1 cellular context compared by ENCODE assay signal in the genomic region with DNA sequence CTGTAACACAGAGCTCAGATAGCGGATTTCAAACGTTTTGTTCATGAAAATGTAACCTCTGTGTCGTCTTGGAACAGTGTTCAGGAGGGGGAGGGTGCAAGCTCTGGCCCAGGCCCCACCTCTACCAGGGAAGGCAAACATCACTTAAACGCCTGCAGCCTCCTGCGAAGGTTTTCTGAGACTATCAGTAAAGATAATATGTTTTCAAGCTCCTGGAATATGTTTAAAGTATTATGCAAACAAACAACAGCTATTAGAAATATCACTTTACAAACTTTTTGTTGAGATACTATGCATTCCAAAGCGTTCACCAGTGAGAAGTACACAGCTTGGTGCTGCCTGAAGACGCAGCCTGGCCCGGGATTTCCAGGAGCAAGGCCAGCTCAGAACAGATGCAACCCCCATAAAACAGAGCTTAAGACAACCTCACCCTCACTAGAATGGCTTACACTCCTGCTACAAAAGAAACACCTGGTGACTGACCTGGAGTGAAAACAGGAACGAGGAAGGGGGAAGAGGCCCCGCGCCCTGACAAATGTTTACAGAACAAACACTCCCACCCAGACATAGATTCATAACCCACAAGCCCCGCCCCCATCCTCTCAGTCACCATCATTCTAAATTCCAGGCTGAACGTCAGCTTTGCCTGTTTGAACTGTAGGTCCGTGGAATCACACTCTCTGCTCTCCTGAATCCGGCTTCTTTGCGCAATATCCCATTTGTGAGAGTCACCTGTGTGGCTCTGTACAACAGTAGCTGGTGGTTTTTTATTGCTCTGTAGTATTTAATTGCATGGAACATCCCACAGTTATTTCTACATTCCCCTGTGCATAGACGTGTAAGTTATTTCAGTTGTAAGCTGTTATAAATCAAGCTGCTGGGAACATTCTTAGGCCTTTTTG.
A peak's percentile ranks its signal among the peaks of the same experiment; 100 is the strongest.
TF ChIP-seq lines count a peak whose summit lies in the region.

No MANE protein-coding gene starts in this region.

TF ChIP-seq in HepG2, 621 proteins besides CTCF, POLR2A, EP300 and RAD21 (continued from another document and continues in another):
- TF ChIP-seq, protein P1, sequence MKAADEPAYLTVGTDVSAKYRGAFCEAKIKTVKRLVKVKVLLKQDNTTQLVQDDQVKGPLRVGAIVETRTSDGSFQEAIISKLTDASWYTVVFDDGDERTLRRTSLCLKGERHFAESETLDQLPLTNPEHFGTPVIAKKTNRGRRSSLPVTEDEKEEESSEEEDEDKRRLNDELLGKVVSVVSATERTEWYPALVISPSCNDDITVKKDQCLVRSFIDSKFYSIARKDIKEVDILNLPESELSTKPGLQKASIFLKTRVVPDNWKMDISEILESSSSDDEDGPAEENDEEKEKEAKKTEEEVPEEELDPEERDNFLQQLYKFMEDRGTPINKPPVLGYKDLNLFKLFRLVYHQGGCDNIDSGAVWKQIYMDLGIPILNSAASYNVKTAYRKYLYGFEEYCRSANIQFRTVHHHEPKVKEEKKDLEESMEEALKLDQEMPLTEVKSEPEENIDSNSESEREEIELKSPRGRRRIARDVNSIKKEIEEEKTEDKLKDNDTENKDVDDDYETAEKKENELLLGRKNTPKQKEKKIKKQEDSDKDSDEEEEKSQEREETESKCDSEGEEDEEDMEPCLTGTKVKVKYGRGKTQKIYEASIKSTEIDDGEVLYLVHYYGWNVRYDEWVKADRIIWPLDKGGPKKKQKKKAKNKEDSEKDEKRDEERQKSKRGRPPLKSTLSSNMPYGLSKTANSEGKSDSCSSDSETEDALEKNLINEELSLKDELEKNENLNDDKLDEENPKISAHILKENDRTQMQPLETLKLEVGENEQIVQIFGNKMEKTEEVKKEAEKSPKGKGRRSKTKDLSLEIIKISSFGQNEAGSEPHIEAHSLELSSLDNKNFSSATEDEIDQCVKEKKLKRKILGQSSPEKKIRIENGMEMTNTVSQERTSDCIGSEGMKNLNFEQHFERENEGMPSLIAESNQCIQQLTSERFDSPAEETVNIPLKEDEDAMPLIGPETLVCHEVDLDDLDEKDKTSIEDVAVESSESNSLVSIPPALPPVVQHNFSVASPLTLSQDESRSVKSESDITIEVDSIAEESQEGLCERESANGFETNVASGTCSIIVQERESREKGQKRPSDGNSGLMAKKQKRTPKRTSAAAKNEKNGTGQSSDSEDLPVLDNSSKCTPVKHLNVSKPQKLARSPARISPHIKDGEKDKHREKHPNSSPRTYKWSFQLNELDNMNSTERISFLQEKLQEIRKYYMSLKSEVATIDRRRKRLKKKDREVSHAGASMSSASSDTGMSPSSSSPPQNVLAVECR (CRISPR knock-in tag; IDR thresholded peaks at IDR 0.05; ENCODE audit: borderline replicate concordance) = peak; percentile 46; the same call in 1 of the 2 replicates
- TF ChIP-seq MEF2D (CRISPR knock-in tag; IDR thresholded peaks at IDR 0.05) (no peak), TP53 (CRISPR knock-in tag; conservative IDR thresholded peaks at IDR 0.05) (0 out of 2 replicates have a peak, but pooled peaks have one; percentile 30), ELF3 (CRISPR knock-in tag; IDR thresholded peaks at IDR 0.05) (peak; percentile 78), SOX5 (CRISPR knock-in tag; IDR thresholded peaks at IDR 0.05; ENCODE audit: borderline replicate concordance) (peak; percentile 17; the same call in 1 of the 2 replicates), MIER2 (CRISPR knock-in tag; IDR thresholded peaks at IDR 0.05) (0 out of 2 replicates have a peak, but pooled peaks have one; percentile 28), ZNF546 (CRISPR knock-in tag; conservative IDR thresholded peaks at IDR 0.05) (no peak), GFI1 (CRISPR knock-in tag; IDR thresholded peaks at IDR 0.05; ENCODE audit: borderline replicate concordance) (peak; percentile 52; the same call in 1 of the 2 replicates), ZFP62 (CRISPR knock-in tag; IDR thresholded peaks at IDR 0.05) (no peak), ZNF501 (CRISPR knock-in tag; IDR thresholded peaks at IDR 0.05) (peak; percentile 71), SP5 (CRISPR knock-in tag; IDR thresholded peaks at IDR 0.05; ENCODE audit: borderline replicate concordance, low read depth) (peak; percentile 89), ERF (CRISPR knock-in tag; IDR thresholded peaks at IDR 0.05) (peak; percentile 36; the same call in 1 of the 2 replicates), FOXC1 (CRISPR knock-in tag; IDR thresholded peaks at IDR 0.05; ENCODE audit: borderline replicate concordance) (no peak), TOE1 (CRISPR knock-in tag; IDR thresholded peaks at IDR 0.05) (0 out of 2 replicates have a peak, but pooled peaks have one; percentile 25), NCOA2 (CRISPR knock-in tag; IDR thresholded peaks at IDR 0.05) (peak; percentile 15; the same call in 1 of the 2 replicates), SAP130 (CRISPR knock-in tag; IDR thresholded peaks at IDR 0.05; ENCODE audit: low read depth) (peak; percentile 86), WIZ (CRISPR knock-in tag; IDR thresholded peaks at IDR 0.05) (no peak)
- TF ChIP-seq, protein P2, sequence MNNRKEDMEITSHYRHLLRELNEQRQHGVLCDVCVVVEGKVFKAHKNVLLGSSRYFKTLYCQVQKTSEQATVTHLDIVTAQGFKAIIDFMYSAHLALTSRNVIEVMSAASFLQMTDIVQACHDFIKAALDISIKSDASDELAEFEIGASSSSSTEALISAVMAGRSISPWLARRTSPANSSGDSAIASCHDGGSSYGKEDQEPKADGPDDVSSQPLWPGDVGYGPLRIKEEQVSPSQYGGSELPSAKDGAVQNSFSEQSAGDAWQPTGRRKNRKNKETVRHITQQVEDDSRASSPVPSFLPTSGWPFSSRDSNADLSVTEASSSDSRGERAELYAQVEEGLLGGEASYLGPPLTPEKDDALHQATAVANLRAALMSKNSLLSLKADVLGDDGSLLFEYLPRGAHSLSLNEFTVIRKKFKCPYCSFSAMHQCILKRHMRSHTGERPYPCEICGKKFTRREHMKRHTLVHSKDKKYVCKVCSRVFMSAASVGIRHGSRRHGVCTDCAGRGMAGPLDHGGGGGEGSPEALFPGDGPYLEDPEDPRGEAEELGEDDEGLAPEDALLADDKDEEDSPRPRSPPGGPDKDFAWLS (CRISPR knock-in tag; IDR thresholded peaks at IDR 0.05; ENCODE audit: borderline replicate concordance) = no peak
- TF ChIP-seq, protein P3, sequence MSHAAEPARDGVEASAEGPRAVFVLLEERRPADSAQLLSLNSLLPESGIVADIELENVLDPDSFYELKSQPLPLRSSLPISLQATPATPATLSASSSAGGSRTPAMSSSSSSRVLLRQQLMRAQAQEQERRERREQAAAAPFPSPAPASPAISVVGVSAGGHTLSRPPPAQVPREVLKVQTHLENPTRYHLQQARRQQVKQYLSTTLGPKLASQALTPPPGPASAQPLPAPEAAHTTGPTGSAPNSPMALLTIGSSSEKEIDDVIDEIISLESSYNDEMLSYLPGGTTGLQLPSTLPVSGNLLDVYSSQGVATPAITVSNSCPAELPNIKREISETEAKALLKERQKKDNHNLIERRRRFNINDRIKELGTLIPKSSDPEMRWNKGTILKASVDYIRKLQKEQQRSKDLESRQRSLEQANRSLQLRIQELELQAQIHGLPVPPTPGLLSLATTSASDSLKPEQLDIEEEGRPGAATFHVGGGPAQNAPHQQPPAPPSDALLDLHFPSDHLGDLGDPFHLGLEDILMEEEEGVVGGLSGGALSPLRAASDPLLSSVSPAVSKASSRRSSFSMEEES (CRISPR knock-in tag; IDR thresholded peaks at IDR 0.05) = peak; percentile 44
- TF ChIP-seq, protein P4, sequence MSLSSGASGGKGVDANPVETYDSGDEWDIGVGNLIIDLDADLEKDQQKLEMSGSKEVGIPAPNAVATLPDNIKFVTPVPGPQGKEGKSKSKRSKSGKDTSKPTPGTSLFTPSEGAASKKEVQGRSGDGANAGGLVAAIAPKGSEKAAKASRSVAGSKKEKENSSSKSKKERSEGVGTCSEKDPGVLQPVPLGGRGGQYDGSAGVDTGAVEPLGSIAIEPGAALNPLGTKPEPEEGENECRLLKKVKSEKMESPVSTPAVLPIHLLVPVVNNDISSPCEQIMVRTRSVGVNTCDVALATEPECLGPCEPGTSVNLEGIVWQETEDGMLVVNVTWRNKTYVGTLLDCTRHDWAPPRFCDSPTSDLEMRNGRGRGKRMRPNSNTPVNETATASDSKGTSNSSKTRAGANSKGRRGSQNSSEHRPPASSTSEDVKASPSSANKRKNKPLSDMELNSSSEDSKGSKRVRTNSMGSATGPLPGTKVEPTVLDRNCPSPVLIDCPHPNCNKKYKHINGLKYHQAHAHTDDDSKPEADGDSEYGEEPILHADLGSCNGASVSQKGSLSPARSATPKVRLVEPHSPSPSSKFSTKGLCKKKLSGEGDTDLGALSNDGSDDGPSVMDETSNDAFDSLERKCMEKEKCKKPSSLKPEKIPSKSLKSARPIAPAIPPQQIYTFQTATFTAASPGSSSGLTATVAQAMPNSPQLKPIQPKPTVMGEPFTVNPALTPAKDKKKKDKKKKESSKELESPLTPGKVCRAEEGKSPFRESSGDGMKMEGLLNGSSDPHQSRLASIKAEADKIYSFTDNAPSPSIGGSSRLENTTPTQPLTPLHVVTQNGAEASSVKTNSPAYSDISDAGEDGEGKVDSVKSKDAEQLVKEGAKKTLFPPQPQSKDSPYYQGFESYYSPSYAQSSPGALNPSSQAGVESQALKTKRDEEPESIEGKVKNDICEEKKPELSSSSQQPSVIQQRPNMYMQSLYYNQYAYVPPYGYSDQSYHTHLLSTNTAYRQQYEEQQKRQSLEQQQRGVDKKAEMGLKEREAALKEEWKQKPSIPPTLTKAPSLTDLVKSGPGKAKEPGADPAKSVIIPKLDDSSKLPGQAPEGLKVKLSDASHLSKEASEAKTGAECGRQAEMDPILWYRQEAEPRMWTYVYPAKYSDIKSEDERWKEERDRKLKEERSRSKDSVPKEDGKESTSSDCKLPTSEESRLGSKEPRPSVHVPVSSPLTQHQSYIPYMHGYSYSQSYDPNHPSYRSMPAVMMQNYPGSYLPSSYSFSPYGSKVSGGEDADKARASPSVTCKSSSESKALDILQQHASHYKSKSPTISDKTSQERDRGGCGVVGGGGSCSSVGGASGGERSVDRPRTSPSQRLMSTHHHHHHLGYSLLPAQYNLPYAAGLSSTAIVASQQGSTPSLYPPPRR (CRISPR knock-in tag; IDR thresholded peaks at IDR 0.05; ENCODE audit: borderline replicate concordance) = peak; percentile 66; the same call in 1 of the 2 replicates
- TF ChIP-seq, protein P5, sequence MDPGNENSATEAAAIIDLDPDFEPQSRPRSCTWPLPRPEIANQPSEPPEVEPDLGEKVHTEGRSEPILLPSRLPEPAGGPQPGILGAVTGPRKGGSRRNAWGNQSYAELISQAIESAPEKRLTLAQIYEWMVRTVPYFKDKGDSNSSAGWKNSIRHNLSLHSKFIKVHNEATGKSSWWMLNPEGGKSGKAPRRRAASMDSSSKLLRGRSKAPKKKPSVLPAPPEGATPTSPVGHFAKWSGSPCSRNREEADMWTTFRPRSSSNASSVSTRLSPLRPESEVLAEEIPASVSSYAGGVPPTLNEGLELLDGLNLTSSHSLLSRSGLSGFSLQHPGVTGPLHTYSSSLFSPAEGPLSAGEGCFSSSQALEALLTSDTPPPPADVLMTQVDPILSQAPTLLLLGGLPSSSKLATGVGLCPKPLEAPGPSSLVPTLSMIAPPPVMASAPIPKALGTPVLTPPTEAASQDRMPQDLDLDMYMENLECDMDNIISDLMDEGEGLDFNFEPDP (CRISPR knock-in tag; conservative IDR thresholded peaks at IDR 0.05) = no peak
- TF ChIP-seq, protein P6, sequence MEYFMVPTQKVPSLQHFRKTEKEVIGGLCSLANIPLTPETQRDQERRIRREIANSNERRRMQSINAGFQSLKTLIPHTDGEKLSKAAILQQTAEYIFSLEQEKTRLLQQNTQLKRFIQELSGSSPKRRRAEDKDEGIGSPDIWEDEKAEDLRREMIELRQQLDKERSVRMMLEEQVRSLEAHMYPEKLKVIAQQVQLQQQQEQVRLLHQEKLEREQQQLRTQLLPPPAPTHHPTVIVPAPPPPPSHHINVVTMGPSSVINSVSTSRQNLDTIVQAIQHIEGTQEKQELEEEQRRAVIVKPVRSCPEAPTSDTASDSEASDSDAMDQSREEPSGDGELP (IDR thresholded peaks at IDR 0.05; ENCODE audit: borderline replicate concordance, low read depth) = peak; percentile 86; the same call in 1 of the 2 replicates
- TF ChIP-seq, protein P7, sequence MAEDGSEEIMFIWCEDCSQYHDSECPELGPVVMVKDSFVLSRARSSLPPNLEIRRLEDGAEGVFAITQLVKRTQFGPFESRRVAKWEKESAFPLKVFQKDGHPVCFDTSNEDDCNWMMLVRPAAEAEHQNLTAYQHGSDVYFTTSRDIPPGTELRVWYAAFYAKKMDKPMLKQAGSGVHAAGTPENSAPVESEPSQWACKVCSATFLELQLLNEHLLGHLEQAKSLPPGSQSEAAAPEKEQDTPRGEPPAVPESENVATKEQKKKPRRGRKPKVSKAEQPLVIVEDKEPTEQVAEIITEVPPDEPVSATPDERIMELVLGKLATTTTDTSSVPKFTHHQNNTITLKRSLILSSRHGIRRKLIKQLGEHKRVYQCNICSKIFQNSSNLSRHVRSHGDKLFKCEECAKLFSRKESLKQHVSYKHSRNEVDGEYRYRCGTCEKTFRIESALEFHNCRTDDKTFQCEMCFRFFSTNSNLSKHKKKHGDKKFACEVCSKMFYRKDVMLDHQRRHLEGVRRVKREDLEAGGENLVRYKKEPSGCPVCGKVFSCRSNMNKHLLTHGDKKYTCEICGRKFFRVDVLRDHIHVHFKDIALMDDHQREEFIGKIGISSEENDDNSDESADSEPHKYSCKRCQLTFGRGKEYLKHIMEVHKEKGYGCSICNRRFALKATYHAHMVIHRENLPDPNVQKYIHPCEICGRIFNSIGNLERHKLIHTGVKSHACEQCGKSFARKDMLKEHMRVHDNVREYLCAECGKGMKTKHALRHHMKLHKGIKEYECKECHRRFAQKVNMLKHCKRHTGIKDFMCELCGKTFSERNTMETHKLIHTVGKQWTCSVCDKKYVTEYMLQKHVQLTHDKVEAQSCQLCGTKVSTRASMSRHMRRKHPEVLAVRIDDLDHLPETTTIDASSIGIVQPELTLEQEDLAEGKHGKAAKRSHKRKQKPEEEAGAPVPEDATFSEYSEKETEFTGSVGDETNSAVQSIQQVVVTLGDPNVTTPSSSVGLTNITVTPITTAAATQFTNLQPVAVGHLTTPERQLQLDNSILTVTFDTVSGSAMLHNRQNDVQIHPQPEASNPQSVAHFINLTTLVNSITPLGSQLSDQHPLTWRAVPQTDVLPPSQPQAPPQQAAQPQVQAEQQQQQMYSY (CRISPR knock-in tag; IDR thresholded peaks at IDR 0.05) = peak; percentile 79
- TF ChIP-seq, protein P8, sequence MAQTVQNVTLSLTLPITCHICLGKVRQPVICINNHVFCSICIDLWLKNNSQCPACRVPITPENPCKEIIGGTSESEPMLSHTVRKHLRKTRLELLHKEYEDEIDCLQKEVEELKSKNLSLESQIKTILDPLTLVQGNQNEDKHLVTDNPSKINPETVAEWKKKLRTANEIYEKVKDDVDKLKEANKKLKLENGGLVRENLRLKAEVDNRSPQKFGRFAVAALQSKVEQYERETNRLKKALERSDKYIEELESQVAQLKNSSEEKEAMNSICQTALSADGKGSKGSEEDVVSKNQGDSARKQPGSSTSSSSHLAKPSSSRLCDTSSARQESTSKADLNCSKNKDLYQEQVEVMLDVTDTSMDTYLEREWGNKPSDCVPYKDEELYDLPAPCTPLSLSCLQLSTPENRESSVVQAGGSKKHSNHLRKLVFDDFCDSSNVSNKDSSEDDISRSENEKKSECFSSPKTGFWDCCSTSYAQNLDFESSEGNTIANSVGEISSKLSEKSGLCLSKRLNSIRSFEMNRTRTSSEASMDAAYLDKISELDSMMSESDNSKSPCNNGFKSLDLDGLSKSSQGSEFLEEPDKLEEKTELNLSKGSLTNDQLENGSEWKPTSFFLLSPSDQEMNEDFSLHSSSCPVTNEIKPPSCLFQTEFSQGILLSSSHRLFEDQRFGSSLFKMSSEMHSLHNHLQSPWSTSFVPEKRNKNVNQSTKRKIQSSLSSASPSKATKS (CRISPR knock-in tag; IDR thresholded peaks at IDR 0.05) = peak; percentile 53; the same call in 1 of the 2 replicates
